In genomic region chr20:10074513-10074912, GRCh38 we compare ENCODE assay signal across 2 cellular contexts.
TF ChIP-seq lines count a peak whose summit lies in the region.

No MANE protein-coding gene starts in this region.

TF ChIP-seq in IMR-90, 13 proteins besides CTCF, POLR2A, EP300 and RAD21:
- TF ChIP-seq USF2 (IDR thresholded peaks at IDR 0.05; ENCODE audit: low read depth, low read length) = peak; percentile 89
- no peak for TF ChIP-seq CHD1 (IDR thresholded peaks at IDR 0.05; ENCODE audit: low read depth, low read length)
- no peak for TF ChIP-seq SMC3 (IDR thresholded peaks at IDR 0.05; ENCODE audit: low read depth, low read length)
- no peak for TF ChIP-seq MAZ (IDR thresholded peaks at IDR 0.05; ENCODE audit: borderline replicate concordance, low read depth, low read length)
- TF ChIP-seq RCOR1 (IDR thresholded peaks at IDR 0.05; ENCODE audit: insufficient replicate concordance, low read length) = no peak
- no peak for TF ChIP-seq NFE2L2 (IDR thresholded peaks at IDR 0.05; ENCODE audit: low read depth, low read length)
- no peak for TF ChIP-seq MAFK (IDR thresholded peaks at IDR 0.05; ENCODE audit: low read depth, low read length)
- peak; percentile 95 for TF ChIP-seq MXI1 (IDR thresholded peaks at IDR 0.05; ENCODE audit: borderline replicate concordance, low read depth, low read length)
- no peak for TF ChIP-seq RFX5 (IDR thresholded peaks at IDR 0.05; ENCODE audit: low read depth, low read length)
- TF ChIP-seq BHLHE40 (IDR thresholded peaks at IDR 0.05; ENCODE audit: low read depth, low read length) = peak; percentile 66; the same call in 1 of the 2 replicates
- no peak for TF ChIP-seq CEBPB (IDR thresholded peaks at IDR 0.05; ENCODE audit: low read depth, low read length)
- peak; percentile 82 for TF ChIP-seq FOS (IDR thresholded peaks at IDR 0.05; ENCODE audit: low read depth, low read length)

TF ChIP-seq in K562, 482 proteins besides CTCF, POLR2A, EP300 and RAD21:
- TF ChIP-seq FOSL1 (tag; conservative IDR thresholded peaks at IDR 0.05) (peak; percentile 54; the same call in 1 of the 2 replicates), ZNF277 (CRISPR knock-in tag; IDR thresholded peaks at IDR 0.05; ENCODE audit: borderline replicate concordance) (no peak), GTF3C2 (IDR thresholded peaks at IDR 0.05; ENCODE audit: borderline replicate concordance, extremely low read depth, insufficient read length) (no peak), HIVEP1 (CRISPR knock-in tag; IDR thresholded peaks at IDR 0.05) (no peak), USF2 (CRISPR knock-in tag; IDR thresholded peaks at IDR 0.05) (0 out of 2 replicates have a peak, but pooled peaks have one; percentile 18), MAFG (tag; conservative IDR thresholded peaks at IDR 0.05) (no peak), DACH1 (IDR thresholded peaks at IDR 0.05; ENCODE audit: partially characterized antibody) (no peak), ZNF780A (CRISPR knock-in tag; IDR thresholded peaks at IDR 0.05) (no peak), FOXM1 (IDR thresholded peaks at IDR 0.05; ENCODE audit: low read depth) (no peak), FOXM1 (CRISPR knock-in tag; IDR thresholded peaks at IDR 0.05; ENCODE audit: low read depth) (no peak), PURB (CRISPR knock-in tag; IDR thresholded peaks at IDR 0.05; ENCODE audit: low read depth) (no peak), PCBP1 (IDR thresholded peaks at IDR 0.05; ENCODE audit: low read depth, low read length, poor library complexity, severe bottlenecking) (no peak)
TF ChIP-seq in K562: peak in this region for 2.
